Comparison of ENCODE assay signal across 8 cellular contexts in the genomic region with DNA sequence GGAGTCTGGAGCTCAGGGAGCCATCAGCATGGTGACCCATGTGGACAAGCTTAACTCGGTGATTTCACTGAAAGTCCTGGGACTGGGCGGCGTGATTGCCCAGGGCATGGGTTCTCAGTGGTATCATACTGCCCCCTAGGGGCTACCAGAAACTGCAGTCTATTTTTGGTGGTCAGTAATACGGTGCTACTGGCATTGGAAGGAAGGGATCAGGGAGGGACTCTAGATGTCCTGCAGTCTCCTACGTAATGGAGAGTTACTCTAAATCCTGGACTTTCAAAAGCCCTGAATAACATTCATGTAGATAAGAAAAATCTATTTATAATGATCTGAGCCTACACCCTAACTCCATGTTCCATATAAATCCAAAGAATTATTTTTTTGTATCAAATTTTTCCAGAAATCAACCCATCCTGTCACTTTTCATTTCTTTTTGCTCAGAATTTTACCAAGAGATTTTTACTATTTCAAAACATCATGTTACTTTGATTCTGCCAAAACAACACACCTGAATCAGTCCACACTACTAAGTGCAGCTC. TPM values are rescaled to one million over a fixed set of nuclear protein-coding genes. Genes with fewer than 3 reads are reported as not detected.
DNase-seq lines count a peak whose midpoint lies in the region; ATAC-seq and TF ChIP-seq lines count a peak whose summit lies in the region.

No MANE protein-coding gene starts in this region.

- H3K9ac ChIP-seq in MM.1S (ENCODE audit: low read length): no peak overlapping the region

- no peak for ATAC-seq in HG03565 (IDR thresholded peaks at IDR 0.05; ENCODE audit: unreplicated experiment)

- H3K9me2 ChIP-seq in MM.1S (replicated peaks; ENCODE audit: insufficient read depth, low read length): no peaks in the 10 kb centered on the region

- TF ChIP-seq CTCF in 22Rv1 (IDR thresholded peaks at IDR 0.05) (peak; percentile 93), GM12864 (IDR thresholded peaks at IDR 0.05; ENCODE audit: low read depth, low read length, missing control alignments) (peak; percentile 88), MM.1S (IDR thresholded peaks at IDR 0.05; ENCODE audit: low read length) (peak; percentile 93), right atrium auricular region (IDR thresholded peaks at IDR 0.05) (peak; percentile 77 to 96)

- no peaks in the 10 kb centered on the region for H4K20me1 ChIP-seq in MM.1S (ENCODE audit: insufficient read depth, low read length)

- H3K27me3 ChIP-seq in MM.1S (replicated peaks; ENCODE audit: insufficient read depth, low read length) (no peaks in the 10 kb centered on the region), SJCRH30 (no peaks in the 10 kb centered on the region), right atrium auricular region (no peaks in the 10 kb centered on the region)

- H3K36me3 ChIP-seq in MM.1S (replicated peaks; ENCODE audit: insufficient read depth, low read length) (no peaks in the 10 kb centered on the region), SJCRH30 (peaks cover 9% of the 10 kb centered on the region; the same call in 1 of the 2 replicates), right atrium auricular region (peaks cover 6% of the 10 kb centered on the region)

- peaks cover 12% of the 10 kb centered on the region for H3F3A ChIP-seq in MM.1S (ENCODE audit: insufficient read depth, low read length)

- H3K9me3 ChIP-seq in MM.1S (replicated peaks; ENCODE audit: insufficient read depth, low read length): no peaks in the 10 kb centered on the region
- no peaks in the 10 kb centered on the region for H3K9me3 ChIP-seq in SJCRH30 (replicated peaks)
- H3K9me3 ChIP-seq in right atrium auricular region: no peaks in the 10 kb centered on the region

- peak overlapping the region; percentile 22; the same call in 1 of the 2 replicates for H2AFZ ChIP-seq in MM.1S (ENCODE audit: low read length)

- H3K79me2 ChIP-seq in MM.1S (ENCODE audit: low read length): peaks cover 31% of the 10 kb centered on the region

- H3K4me1 ChIP-seq in MM.1S (ENCODE audit: low read length): peaks cover 5% of the 10 kb centered on the region; the same call in 1 of the 2 replicates
- H3K4me1 ChIP-seq in SJCRH30: peaks cover 5% of the 10 kb centered on the region; the same call in 1 of the 2 replicates
- H3K4me1 ChIP-seq in right atrium auricular region: peaks cover 0 to 17% of the 10 kb centered on the region in 2 donors

- H3K27ac ChIP-seq in 22Rv1: no peak overlapping the region
- H3K27ac ChIP-seq in MM.1S (ENCODE audit: low read length): no peak overlapping the region
- H3K27ac ChIP-seq in SJCRH30: no peak overlapping the region
- peak overlapping the region; percentile 82 to 90 for H3K27ac ChIP-seq in right atrium auricular region

- DNase-seq in GM12864 (ENCODE audit: low read depth): peak; percentile 30
- DNase-seq in MM.1S: peak; percentile 76
- DNase-seq in SJCRH30: peak; percentile 76 to 91
- peak in 51 of 58 donors; percentile 6 to 84 (median 51) for DNase-seq in anterior cingulate cortex (lab: John Stamatoyannopoulos, UW)
- DNase-seq in right atrium auricular region (ENCODE audit: low spot score): peak; percentile 73
- peak; percentile 74 for DNase-seq in putamen (ENCODE audit: low spot score)

- H3K4me3 ChIP-seq in GM12864 (ENCODE audit: low read depth, low read length) (no peak overlapping the region), MM.1S (ENCODE audit: low read length) (no peak overlapping the region), SJCRH30 (no peak overlapping the region), right atrium auricular region (no peak overlapping the region)

- 0 out of 2 replicates have a peak overlapping the region, but pooled peaks have one; percentile 2 for H3K4me2 ChIP-seq in MM.1S (ENCODE audit: low read depth, low read length)

RNA-seq across cellular contexts. Expression of a gene that starts 37.3 kb away (rescaled TPM):
- total RNA-seq in SJCRH30 (2014; rRNA removed; shearing (Covaris generic)): 254 and 270 TPM in 2 replicates
- 100 to 1,000 TPM; 199 to 219 TPM for total RNA-seq in right atrium auricular region

RNA-seq across cellular contexts. Expression of a gene that starts 47.9 kb away (rescaled TPM):
- 0.22 and 0.63 TPM in 2 replicates for total RNA-seq in SJCRH30 (2014; rRNA removed; shearing (Covaris generic))
- 1 to 10 TPM; 1.4 to 3.2 TPM for total RNA-seq in right atrium auricular region

Comparison
In these comparisons a context has a peak if more than half of its experiments do, and no peak if none do; other contexts are left out.
1. H3K27ac ChIP-seq: peak in right atrium auricular region (2 of 2); none in 22Rv1 (single experiment), MM.1S (single experiment) and SJCRH30 (single experiment).
2. DNase-seq: peak in every context shown above with its lines; median percentile 84 in SJCRH30; 76 in MM.1S; 74 in putamen; 73 in right atrium auricular region; 51 in anterior cingulate cortex; 30 in GM12864.
3. Peak in every context shown above with its lines, with median percentiles within 50 percentile points of each other: CTCF ChIP-seq.